Comparison of ENCODE assay signal across 23 cellular contexts in genomic region chr5:16857635-16858034, GRCh38.
DNase-seq lines count a peak whose midpoint lies in the region; ATAC-seq and TF ChIP-seq lines count a peak whose summit lies in the region.
"Had no signal": no experiment of that assay in that cellular context is flagged by ENCODE, and none has a peak within 500 bp of the region (broad histone marks: within the 10 kb centered on the region; RNA-seq: fewer than 3 reads in every experiment).

No MANE protein-coding gene starts in this region.

- intact Hi-C loops in esophagus squamous epithelium (cut with DNase I), result no loop called here
- intact Hi-C loops in prostate gland (cut with DNase I), result no loop called here

- H3K27ac ChIP-seq in esophagus squamous epithelium (peak overlapping the region in 3 of 4 donors; percentile 36 to 62 (median 53)), prostate gland (no peak overlapping the region)
- H3K27ac ChIP-seq: coronary artery, foreskin keratinocyte, skin epidermis, thoracic aorta had no signal

- H3K36me3 ChIP-seq in MG63, result peaks cover 61% of the 10 kb centered on the region
- peaks cover 0 to 5% (median 0%) of the 10 kb centered on the region in 3 donors for H3K36me3 ChIP-seq in esophagus squamous epithelium
- H3K36me3 ChIP-seq in prostate gland, result no peaks in the 10 kb centered on the region
- H3K36me3 ChIP-seq: thoracic aorta had no signal

- no peak overlapping the region for H3K4me3 ChIP-seq in MG63
- no peak overlapping the region for H3K4me3 ChIP-seq in esophagus squamous epithelium
- H3K4me3 ChIP-seq in prostate gland, result no peak overlapping the region
- H3K4me3 ChIP-seq: coronary artery, skin epidermis, thoracic aorta had no signal

- TF ChIP-seq POLR2A in esophagus squamous epithelium (IDR thresholded peaks at IDR 0.05) (no peak), prostate gland (IDR thresholded peaks at IDR 0.05) (no peak)

- TF ChIP-seq CTCF in esophagus squamous epithelium (IDR thresholded peaks at IDR 0.05) (no peak), prostate gland (IDR thresholded peaks at IDR 0.05) (no peak)

- H3K4me1 ChIP-seq in esophagus squamous epithelium, result peaks cover 0 to 35% (median 12%) of the 10 kb centered on the region in 3 donors
- no peaks in the 10 kb centered on the region for H3K4me1 ChIP-seq in prostate gland (replicated peaks)

- H3K9me3 ChIP-seq in MG63, result peaks cover 14% of the 10 kb centered on the region
- no peaks in the 10 kb centered on the region for H3K9me3 ChIP-seq in esophagus squamous epithelium
- H3K9me3 ChIP-seq in prostate gland, result no peaks in the 10 kb centered on the region

- H3K27me3 ChIP-seq in MG63 (no peaks in the 10 kb centered on the region), esophagus squamous epithelium (no peaks in the 10 kb centered on the region), prostate gland (replicated peaks; ENCODE audit: insufficient read depth) (no peaks in the 10 kb centered on the region)
- H3K27me3 ChIP-seq: foreskin keratinocyte had no signal

- WGBS in esophagus squamous epithelium, 2 donors, result 65 to 75% methylated on average over 2 to 4 of the region's 4 CpGs
- 73% methylated on average over 4 of the region's 4 CpGs for WGBS in prostate gland

- ATAC-seq in HG03045 (IDR thresholded peaks at IDR 0.05; ENCODE audit: unreplicated experiment), result no peak
- ATAC-seq: foreskin keratinocyte; stimulated activated effector memory CD8-positive, alpha-beta T cell treated with anti-CD3 and anti-CD28 coated beads, Interleukin-12 subunit alpha, Interleukin-12 subunit beta, amount 100 ng/mL, for 72 hours had no signal

- DNase-seq in EL (peak; percentile 23), MG63 (peak; percentile 79), esophagus squamous epithelium (lab: John Stamatoyannopoulos, UW) (no peak), prostate gland (ENCODE audit: low spot score) (peak; percentile 20), NCI-H1436 (lab: John Stamatoyannopoulos, UW) (no peak)
- DNase-seq in stimulated activated naive CD4-positive, alpha-beta T cell (lab: John Stamatoyannopoulos, UW), result no peak
- DNase-seq: activated CD4-positive, alpha-beta memory T cell treated with anti-CD3 and anti-CD28 coated beads, Interleukin-2, amount 10 ng/mL, durations not matched to agents 7 days and 5 days; activated naive CD4-positive, alpha-beta T cell; AML-193; CD8-positive, alpha-beta memory T cell; DND-41; foreskin keratinocyte; hippocampal formation; Kasumi-1; NCI-H1105 treated with DMSO at 0.1 percent for 48 hours; NCI-H2107; NCI-H526; stimulated activated CD4-positive, alpha-beta T cell treated with anti-CD3 and anti-CD28 coated beads, Interleukin-2, amount 100 ng/mL, for 24 hours had no signal

Comparison
In these comparisons a context has a peak if more than half of its experiments do, and no peak if none do; other contexts are left out.
1. DNase-seq: peak in EL (single experiment), MG63 (single experiment) and prostate gland (single experiment); none in esophagus squamous epithelium (single experiment), stimulated activated naive CD4-positive, alpha-beta T cell (0 of 6) and NCI-H1436 (single experiment).
2. H3K27ac ChIP-seq: peak in esophagus squamous epithelium (3 of 4); none in prostate gland (0 of 2).